Comparison of ENCODE assay signal across 18 cellular contexts in genomic region chr1:89918127-89918793, GRCh38.
DNase-seq lines count a peak whose midpoint lies in the region; FAIRE-seq and TF ChIP-seq lines count a peak whose summit lies in the region.
"Had no signal": no experiment of that assay in that cellular context is flagged by ENCODE, and none has a peak within 500 bp of the region (broad histone marks: within the 10 kb centered on the region; RNA-seq: fewer than 3 reads in every experiment).

No MANE protein-coding gene starts in this region.

- H3K4me3 ChIP-seq in HUES64 (ENCODE audit: low read length): no peak overlapping the region
- no peak overlapping the region for H3K4me3 ChIP-seq in astrocyte (ENCODE audit: insufficient read depth, low read depth, low read length)
- H3K4me3 ChIP-seq in keratinocyte (ENCODE audit: control insufficient read depth in 2 of 3, extremely low read depth in 1 of 3, insufficient read depth in 2 of 3, low read depth in 1 of 3, low read length in 3 of 3): no peak overlapping the region
- H3K4me3 ChIP-seq: heart left ventricle, thoracic aorta had no signal

- FAIRE-seq in astrocyte (lab: Jason Lieb, UNC) (no peak), keratinocyte (lab: Jason Lieb, UNC) (peak; percentile 76), HTR-8/SVneo (lab: Jason Lieb, UNC) (no peak)

- H3K36me3 ChIP-seq in HUES64 (ENCODE audit: insufficient read depth, low read length) (0 out of 2 replicates have a peak, but pooled peaks cover 5% of the 10 kb centered on the region), astrocyte (ENCODE audit: insufficient read depth, low read length) (no peaks in the 10 kb centered on the region), keratinocyte (ENCODE audit: control insufficient read depth in 2 of 2, extremely low read depth in 1 of 2, insufficient read depth in 2 of 2, low read length in 2 of 2) (peaks cover 0 to 3% of the 10 kb centered on the region in 2 experiments)
- H3K36me3 ChIP-seq: heart left ventricle, thoracic aorta had no signal

- peaks cover 2% of the 10 kb centered on the region for H3K36me3 Mint-ChIP-seq in astrocyte (ENCODE audit: low read depth, unreplicated experiment)
- H3K36me3 Mint-ChIP-seq in activated naive CD8-positive, alpha-beta T cell treated with anti-CD3 and anti-CD28 coated beads for 36 hours: peaks cover 31% of the 10 kb centered on the region

- H3K79me2 ChIP-seq in astrocyte (ENCODE audit: insufficient read depth, low read length): no peaks in the 10 kb centered on the region
- H3K79me2 ChIP-seq in keratinocyte (ENCODE audit: control insufficient read depth, insufficient read depth, low read length): peaks cover 3% of the 10 kb centered on the region

- H3K27ac ChIP-seq in HUES64 (ENCODE audit: low read depth, low read length) (peak overlapping the region; percentile 50; the same call in 1 of the 2 replicates), astrocyte (ENCODE audit: low read depth, low read length) (no peak overlapping the region), keratinocyte (ENCODE audit: control insufficient read depth, insufficient read depth, low read length) (peak overlapping the region; percentile 25)
- H3K27ac ChIP-seq: heart left ventricle, thoracic aorta had no signal

- no peak overlapping the region for H2AFZ ChIP-seq in astrocyte (ENCODE audit: low read depth, low read length)
- no peak overlapping the region for H2AFZ ChIP-seq in keratinocyte (ENCODE audit: control insufficient read depth, low read length)

- peak; percentile 42 for DNase-seq in Ammon's horn (ENCODE audit: low spot score)
- DNase-seq in astrocyte (ENCODE audit: low read depth): peak; percentile 25
- no peak for DNase-seq in keratinocyte (ENCODE audit: low read depth, low spot score)
- no peak for DNase-seq in GM19238 (ENCODE audit: insufficient read length, low spot score)
- DNase-seq in HT-29 (ENCODE audit: low spot score): no peak
- DNase-seq in HTR-8/SVneo (ENCODE audit: insufficient read length, low spot score): no peak
- DNase-seq in activated naive CD8-positive, alpha-beta T cell treated with anti-CD3 and anti-CD28 coated beads for 36 hours: no peak
- DNase-seq: activated CD8-positive, alpha-beta memory T cell treated with anti-CD3 and anti-CD28 coated beads, Interleukin-2, amount 10 ng/mL, durations not matched to agents 7 days and 5 days; activated naive CD4-positive, alpha-beta T cell treated with Interleukin-2 at 50 U/mL for 16 hours; AML-193; caudate nucleus; heart left ventricle; KBM-7; NCI-H2081; stimulated activated CD4-positive, alpha-beta T cell treated with anti-CD3 and anti-CD28 coated beads, Interleukin-2, amount 100 ng/mL, for 24 hours had no signal

- H3K4me1 ChIP-seq in HUES64 (ENCODE audit: insufficient read depth, low read length) (peaks cover 33% of the 10 kb centered on the region), astrocyte (ENCODE audit: insufficient read depth, low read length) (no peaks in the 10 kb centered on the region), keratinocyte (ENCODE audit: control insufficient read depth, extremely low read depth, insufficient read depth, low read length) (peaks cover 16% of the 10 kb centered on the region)

- H3K27ac Mint-ChIP-seq in astrocyte (ENCODE audit: unreplicated experiment): no peak overlapping the region
- no peak overlapping the region for H3K27ac Mint-ChIP-seq in activated naive CD8-positive, alpha-beta T cell treated with anti-CD3 and anti-CD28 coated beads for 36 hours
- H3K27ac Mint-ChIP-seq: activated CD8-positive, alpha-beta memory T cell treated with anti-CD3 and anti-CD28 coated beads, Interleukin-2, amount 10 ng/mL, durations not matched to agents 7 days and 5 days; natural killer cell treated with Interleukin-12 subunit alpha and Interleukin-12 subunit beta and Interleukin-15 and Interleukin-18, amount 100 ng/mL, for 72 hours had no signal

- H3K4me1 Mint-ChIP-seq in astrocyte (ENCODE audit: low read depth, unreplicated experiment): peaks cover 10% of the 10 kb centered on the region
- peaks cover 13% of the 10 kb centered on the region for H3K4me1 Mint-ChIP-seq in activated naive CD8-positive, alpha-beta T cell treated with anti-CD3 and anti-CD28 coated beads for 36 hours

- H3K27me3 Mint-ChIP-seq in astrocyte (ENCODE audit: low read depth, unreplicated experiment): no peaks in the 10 kb centered on the region
- H3K27me3 Mint-ChIP-seq in activated naive CD8-positive, alpha-beta T cell treated with anti-CD3 and anti-CD28 coated beads for 36 hours: no peaks in the 10 kb centered on the region
- H3K27me3 Mint-ChIP-seq: activated CD8-positive, alpha-beta memory T cell treated with anti-CD3 and anti-CD28 coated beads, Interleukin-2, amount 10 ng/mL, durations not matched to agents 7 days and 5 days; natural killer cell treated with Interleukin-12 subunit alpha and Interleukin-12 subunit beta and Interleukin-15 and Interleukin-18, amount 100 ng/mL, for 72 hours had no signal

- H3K27me3 ChIP-seq in HUES64 (ENCODE audit: insufficient read depth, low read length): no peaks in the 10 kb centered on the region
- H3K27me3 ChIP-seq in astrocyte (ENCODE audit: insufficient read depth, low read length): no peaks in the 10 kb centered on the region
- H3K27me3 ChIP-seq in keratinocyte (ENCODE audit: control insufficient read depth, extremely low read depth, insufficient read depth, low read length): no peaks in the 10 kb centered on the region
- H3K27me3 ChIP-seq: heart left ventricle had no signal

- TF ChIP-seq CTCF in astrocyte (IDR thresholded peaks at IDR 0.05; ENCODE audit: insufficient read depth, low read depth, low read length) (no peak), keratinocyte (optimal IDR thresholded peaks at IDR 0.05 in 1 of 3, IDR thresholded peaks at IDR 0.05 in 1 of 3, conservative IDR thresholded peaks at IDR 0.05 in 1 of 3; ENCODE audit: extremely low read depth in 1 of 3, insufficient read depth in 2 of 3, low read length in 3 of 3) (no peak)

- dilution Hi-C loops in keratinocyte (cut with MboI; ENCODE audit: extremely low pct_ligation_motif_present, low sequenced_read_pairs): no loop called here

- no peaks in the 10 kb centered on the region for H4K20me1 ChIP-seq in astrocyte (ENCODE audit: insufficient read depth, low read length)
- no peaks in the 10 kb centered on the region for H4K20me1 ChIP-seq in keratinocyte (ENCODE audit: control insufficient read depth, extremely low read depth, insufficient read depth, low read length)

- H3K4me2 ChIP-seq in astrocyte (ENCODE audit: low read length): no peak overlapping the region
- H3K4me2 ChIP-seq in keratinocyte (ENCODE audit: control insufficient read depth, extremely low read depth, insufficient read depth, low read depth, low read length): peak overlapping the region; percentile 29

- H3K9me3 ChIP-seq in HUES64 (ENCODE audit: insufficient read depth, low read depth, low read length): peaks cover 5% of the 10 kb centered on the region
- H3K9me3 ChIP-seq in astrocyte (ENCODE audit: insufficient read depth, low read depth, low read length): no peaks in the 10 kb centered on the region
- no peaks in the 10 kb centered on the region for H3K9me3 ChIP-seq in keratinocyte (ENCODE audit: control insufficient read depth, low read depth, low read length)
- H3K9me3 ChIP-seq: thoracic aorta had no signal

- H3K4me3 Mint-ChIP-seq in astrocyte (ENCODE audit: unreplicated experiment): no peak overlapping the region
- H3K4me3 Mint-ChIP-seq in activated naive CD8-positive, alpha-beta T cell treated with anti-CD3 and anti-CD28 coated beads for 36 hours: no peak overlapping the region
- H3K4me3 Mint-ChIP-seq: activated CD8-positive, alpha-beta memory T cell treated with anti-CD3 and anti-CD28 coated beads, Interleukin-2, amount 10 ng/mL, durations not matched to agents 7 days and 5 days; natural killer cell treated with Interleukin-12 subunit alpha and Interleukin-12 subunit beta and Interleukin-15 and Interleukin-18, amount 100 ng/mL, for 72 hours had no signal

- WGBS in HUES64: 64% methylated on average over 2 of the region's 2 CpGs

- H3K9me3 Mint-ChIP-seq in astrocyte (ENCODE audit: unreplicated experiment): peaks cover 2% of the 10 kb centered on the region
- no peaks in the 10 kb centered on the region for H3K9me3 Mint-ChIP-seq in activated naive CD8-positive, alpha-beta T cell treated with anti-CD3 and anti-CD28 coated beads for 36 hours
- H3K9me3 Mint-ChIP-seq: natural killer cell treated with Interleukin-12 subunit alpha and Interleukin-12 subunit beta and Interleukin-15 and Interleukin-18, amount 100 ng/mL, for 72 hours had no signal

- no peak overlapping the region for H3K9ac ChIP-seq in HUES64 (ENCODE audit: low read depth, low read length)
- H3K9ac ChIP-seq in astrocyte (ENCODE audit: low read length): no peak overlapping the region
- no peak overlapping the region for H3K9ac ChIP-seq in keratinocyte (ENCODE audit: control insufficient read depth, extremely low read depth, insufficient read depth, low read length)

- peaks cover 2% of the 10 kb centered on the region for H3K9me1 ChIP-seq in keratinocyte (ENCODE audit: control insufficient read depth, extremely low read depth, insufficient read depth, low read length)

Comparison
In these comparisons a context has a peak if more than half of its experiments do, and no peak if none do; other contexts are left out.
1. DNase-seq: peak in Ammon's horn (single experiment) and astrocyte (single experiment); none in keratinocyte (single experiment), GM19238 (single experiment), HT-29 (single experiment), HTR-8/SVneo (single experiment) and activated naive CD8-positive, alpha-beta T cell treated with anti-CD3 and anti-CD28 coated beads for 36 hours (single experiment).